In genomic region chr7:125316451-125316850, GRCh38 we compare ENCODE assay signal across 8 cellular contexts.
DNase-seq lines count a peak whose midpoint lies in the region; ATAC-seq and TF ChIP-seq lines count a peak whose summit lies in the region.

No MANE protein-coding gene starts in this region.

- no peak for TF ChIP-seq POLR2A in vagina (IDR thresholded peaks at IDR 0.05)

- H3K36me3 ChIP-seq in lung (ENCODE audit: control insufficient read depth in 2 of 2, insufficient read depth in 2 of 2, low read length in 2 of 2): no peaks in the 10 kb centered on the region
- no peaks in the 10 kb centered on the region for H3K36me3 ChIP-seq in effector memory CD4-positive, alpha-beta T cell (ENCODE audit: control insufficient read depth, insufficient read depth, low read length)
- H3K36me3 ChIP-seq in vagina: no peaks in the 10 kb centered on the region

- H3K4me3 ChIP-seq in lung (no peak overlapping the region), vagina (no peak overlapping the region)
- H3K4me3 ChIP-seq in effector memory CD4-positive, alpha-beta T cell (ENCODE audit: insufficient read depth, low read depth, low read length, poor library complexity, severe bottlenecking): no peak overlapping the region

- ATAC-seq in lung (ENCODE audit: insufficient read depth, low FRiP score) (peak; percentile 34), GM19397 (IDR thresholded peaks at IDR 0.05; ENCODE audit: unreplicated experiment) (no peak)

- DNase-seq in GDM1 (lab: John Stamatoyannopoulos, UW): peak; percentile 61
- peak in 48 of 76 experiments; percentile 0 to 62 (median 10) for DNase-seq in HUDEP-2 (lab: John Stamatoyannopoulos, UW; ENCODE audit: unreplicated experiment in 76 of 76)
- peak; percentile 29 for DNase-seq in SW480 (ENCODE audit: low spot score)
- no peak for DNase-seq in lung (ENCODE audit: low spot score)
- no peak for DNase-seq in effector memory CD4-positive, alpha-beta T cell
- DNase-seq in T-helper 9 cell: no peak
- no peak for DNase-seq in vagina (ENCODE audit: extremely low spot score in 2 of 2)

- H3K27me3 ChIP-seq in lung (ENCODE audit: control insufficient read depth, insufficient read depth): no peaks in the 10 kb centered on the region
- H3K27me3 ChIP-seq in effector memory CD4-positive, alpha-beta T cell (replicated peaks; ENCODE audit: control insufficient read depth, insufficient read depth, low read length, poor library complexity, severe bottlenecking): no peaks in the 10 kb centered on the region
- no peaks in the 10 kb centered on the region for H3K27me3 ChIP-seq in vagina

- H3K4me1 ChIP-seq in lung (ENCODE audit: control insufficient read depth in 2 of 2, insufficient read depth in 2 of 2, low read length in 2 of 2) (peaks cover 0 to 2% of the 10 kb centered on the region in 2 donors), vagina (no peaks in the 10 kb centered on the region)
- no peaks in the 10 kb centered on the region for H3K4me1 ChIP-seq in effector memory CD4-positive, alpha-beta T cell (ENCODE audit: control insufficient read depth, insufficient read depth, low read length, poor library complexity, severe bottlenecking)

- H3K9me3 ChIP-seq in lung (ENCODE audit: control insufficient read depth in 2 of 2, insufficient read depth in 1 of 2, low read length in 1 of 2) (peaks cover 0 to 6% of the 10 kb centered on the region in 2 donors), vagina (no peaks in the 10 kb centered on the region)
- H3K9me3 ChIP-seq in effector memory CD4-positive, alpha-beta T cell (ENCODE audit: control insufficient read depth, low read length): no peaks in the 10 kb centered on the region

- 81 to 85% methylated on average over 2 of the region's 2 CpGs for WGBS in lung, 2 donors

- no peak for TF ChIP-seq CTCF in lung (IDR thresholded peaks at IDR 0.05; ENCODE audit: control extremely low read depth, extremely low read depth)
- no peak for TF ChIP-seq CTCF in vagina (IDR thresholded peaks at IDR 0.05)

- intact Hi-C loops in vagina (cut with DNase I): no loop called here

- H3K27ac ChIP-seq in lung (ENCODE audit: low read depth in 1 of 2, low read length in 1 of 2): no peak overlapping the region
- no peak overlapping the region for H3K27ac ChIP-seq in effector memory CD4-positive, alpha-beta T cell (ENCODE audit: insufficient read depth, low read length, poor library complexity, severe bottlenecking)
- no peak overlapping the region for H3K27ac ChIP-seq in vagina

Comparison
In these comparisons a context has a peak if more than half of its experiments do, and no peak if none do; other contexts are left out.
1. DNase-seq: peak in GDM1 (single experiment), HUDEP-2 (48 of 76) and SW480 (single experiment); none in lung (single experiment), effector memory CD4-positive, alpha-beta T cell (0 of 3), T-helper 9 cell (single experiment) and vagina (0 of 2).